ENCODE assay signal across 1 cellular context in genomic region chr6:21067521-21067920, GRCh38.
TF ChIP-seq lines count a peak whose summit lies in the region.

No MANE protein-coding gene starts in this region.

TF ChIP-seq in K562, 482 proteins besides CTCF, POLR2A, EP300 and RAD21 (continued from another document and continues in another):
- TF ChIP-seq UBTF (IDR thresholded peaks at IDR 0.05; ENCODE audit: borderline replicate concordance in 1 of 2, low read depth in 2 of 2, low read length in 2 of 2) (no peak), SMARCA4 (IDR thresholded peaks at IDR 0.05) (peak; percentile 48), THRB (CRISPR knock-in tag; conservative IDR thresholded peaks at IDR 0.05) (no peak), NR0B1 (IDR thresholded peaks at IDR 0.05; ENCODE audit: partially characterized antibody) (no peak), TCF3 (CRISPR knock-in tag; IDR thresholded peaks at IDR 0.05) (no peak), SFPQ (IDR thresholded peaks at IDR 0.05; ENCODE audit: low read depth, low read length) (no peak), ZNF644 (tag; IDR thresholded peaks at IDR 0.05; ENCODE audit: low read depth) (no peak), ZNF449 (CRISPR knock-in tag; IDR thresholded peaks at IDR 0.05) (no peak), PCBP2 (IDR thresholded peaks at IDR 0.05; ENCODE audit: low read depth, low read length, poor library complexity, severe bottlenecking) (no peak), SLC30A9 (CRISPR knock-in tag; IDR thresholded peaks at IDR 0.05) (no peak), MYBL2 (IDR thresholded peaks at IDR 0.05; ENCODE audit: low read depth) (no peak), MYBL2 (CRISPR knock-in tag; IDR thresholded peaks at IDR 0.05; ENCODE audit: borderline replicate concordance) (no peak), C11orf30 (IDR thresholded peaks at IDR 0.05; ENCODE audit: low read depth) (peak; percentile 81), ZNF507 (tag; conservative IDR thresholded peaks at IDR 0.05) (no peak), ZNF174 (CRISPR knock-in tag; IDR thresholded peaks at IDR 0.05) (no peak), ATF4 (CRISPR knock-in tag; IDR thresholded peaks at IDR 0.05) (no peak), JUND (IDR thresholded peaks at IDR 0.05; ENCODE audit: borderline replicate concordance, low read depth, low read length) (peak; percentile 36; the same call in 1 of the 2 replicates), JUND (tag; IDR thresholded peaks at IDR 0.05; ENCODE audit: borderline replicate concordance, low read depth, low read length) (no peak), SAFB2 (IDR thresholded peaks at IDR 0.05; ENCODE audit: borderline replicate concordance, low read depth, low read length, severe bottlenecking) (no peak), MECOM (CRISPR knock-in tag; IDR thresholded peaks at IDR 0.05) (no peak), THRAP3 (IDR thresholded peaks at IDR 0.05; ENCODE audit: borderline replicate concordance) (no peak), ZNF184 (CRISPR knock-in tag; IDR thresholded peaks at IDR 0.05) (no peak), CBX5 (IDR thresholded peaks at IDR 0.05; ENCODE audit: borderline replicate concordance, low read depth) (no peak), POLR2AphosphoS2 (IDR thresholded peaks at IDR 0.05; ENCODE audit: low read length) (no peak), MCM7 (IDR thresholded peaks at IDR 0.05) (no peak), ZNF384 (IDR thresholded peaks at IDR 0.05; ENCODE audit: low read depth, low read length) (0 out of 2 replicates have a peak, but pooled peaks have one; percentile 33), ARID1B (IDR thresholded peaks at IDR 0.05) (peak; percentile 70), FOSL1 (tag; conservative IDR thresholded peaks at IDR 0.05) (peak; percentile 46; the same call in 1 of the 2 replicates), SAFB (IDR thresholded peaks at IDR 0.05; ENCODE audit: borderline replicate concordance, low read depth, low read length) (no peak), ZNF830 (CRISPR knock-in tag; IDR thresholded peaks at IDR 0.05) (no peak), MAZ (CRISPR knock-in tag; conservative IDR thresholded peaks at IDR 0.05 in 1 of 2, IDR thresholded peaks at IDR 0.05 in 1 of 2) (no peak), NFE2L1 (tag; IDR thresholded peaks at IDR 0.05; ENCODE audit: borderline replicate concordance, low read depth) (peak; percentile 24; the same call in 1 of the 2 replicates), ARID2 (IDR thresholded peaks at IDR 0.05) (no peak), MTA1 (IDR thresholded peaks at IDR 0.05; ENCODE audit: borderline replicate concordance) (no peak), STAT5A (IDR thresholded peaks at IDR 0.05; ENCODE audit: borderline replicate concordance, low read length) (no peak), RREB1 (CRISPR knock-in tag; IDR thresholded peaks at IDR 0.05) (no peak)
